8 cellular contexts compared by ENCODE assay signal in the genomic region with DNA sequence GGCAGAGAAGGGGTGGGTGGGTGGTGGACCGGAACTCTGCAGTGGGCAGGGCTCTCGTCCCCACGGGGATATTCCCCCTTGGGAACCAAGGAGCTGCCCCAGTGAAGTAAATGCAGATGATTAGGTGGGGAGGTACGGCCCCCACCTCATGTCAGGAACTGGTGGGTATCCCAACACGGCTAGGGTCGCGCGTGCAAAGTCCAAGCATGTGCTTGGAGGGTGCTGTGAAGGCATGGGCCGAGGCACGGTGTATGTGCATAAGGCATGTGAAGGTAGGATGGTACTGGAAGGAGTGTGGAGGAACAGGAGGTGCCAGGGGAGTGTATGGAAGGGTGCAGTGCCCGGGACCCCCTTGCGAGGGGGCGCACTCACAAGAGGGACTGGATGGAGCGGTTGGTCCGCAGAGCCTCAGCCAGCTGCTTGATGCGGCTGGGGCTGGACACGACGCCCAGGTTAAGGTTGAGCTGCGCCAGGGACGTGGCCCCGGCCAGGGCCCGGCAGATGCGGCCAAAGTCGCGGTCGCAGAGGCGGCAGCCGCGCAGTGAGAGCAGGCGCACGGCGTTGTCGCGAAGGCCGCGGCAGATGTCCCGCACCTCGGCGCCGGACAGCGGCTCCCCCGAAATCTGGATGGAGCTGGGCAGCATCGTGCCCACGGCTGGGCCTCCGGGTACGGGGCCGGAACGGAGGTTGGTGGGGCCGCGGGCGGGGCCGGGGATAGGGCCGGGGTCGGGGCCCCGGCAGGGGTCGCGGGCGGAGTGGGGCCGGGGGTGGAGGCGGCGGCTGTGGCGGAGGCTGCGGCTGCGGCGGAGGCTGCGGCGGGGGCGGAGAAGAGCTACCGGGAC.
DNase-seq lines count a peak whose midpoint lies in the region; ATAC-seq and TF ChIP-seq lines count a peak whose summit lies in the region.

No MANE protein-coding gene starts in this region.

- no peak for DNase-seq in GM12864 (ENCODE audit: low read depth)
- no peak for DNase-seq in cardiac fibroblast (ENCODE audit: low read depth in 2 of 2)
- DNase-seq in NCI-H2081 treated with DMSO at 0.1 percent for 48 hours (lab: John Stamatoyannopoulos, UW): no peak
- DNase-seq in SIG-M5 (lab: John Stamatoyannopoulos, UW): no peak
- no peak for DNase-seq in kidney glomerular epithelial cell (lab: John Stamatoyannopoulos, UW)

- TF ChIP-seq CTCF in GM12864 (IDR thresholded peaks at IDR 0.05; ENCODE audit: low read depth, low read length, missing control alignments) (no peak), cardiac fibroblast (IDR thresholded peaks at IDR 0.05; ENCODE audit: low read depth, low read length) (no peak)

- H3K27me3 ChIP-seq in HUES48 (ENCODE audit: control insufficient read depth, insufficient read depth, low read length) (peaks cover 29% of the 10 kb centered on the region), muscle layer of colon (ENCODE audit: control insufficient read depth in 1 of 2, insufficient read depth in 2 of 2, low read length in 2 of 2) (peaks cover 0 to 13% of the 10 kb centered on the region in 2 donors)

- ATAC-seq in HG02938 (IDR thresholded peaks at IDR 0.05; ENCODE audit: unreplicated experiment): no peak

- H3K4me1 ChIP-seq in HUES48 (ENCODE audit: control insufficient read depth, insufficient read depth, low read length) (peaks cover 18% of the 10 kb centered on the region; the same call in 1 of the 2 replicates), muscle layer of colon (ENCODE audit: insufficient read depth, low read length) (peaks cover 19% of the 10 kb centered on the region)

- H3K27ac ChIP-seq in HUES48 (ENCODE audit: low read depth, low read length): no peak overlapping the region
- H3K27ac ChIP-seq in muscle layer of colon (ENCODE audit: low read depth, low read length): peak overlapping the region; percentile 52

- H3K4me3 ChIP-seq in GM12864 (ENCODE audit: low read depth, low read length): peak overlapping the region; percentile 57
- peak overlapping the region; percentile 60 for H3K4me3 ChIP-seq in HUES48 (ENCODE audit: low read depth, low read length)
- H3K4me3 ChIP-seq in cardiac fibroblast (replicated peaks in 1 of 2; ENCODE audit: low read depth in 2 of 2, low read length in 2 of 2): peak overlapping the region; percentile 40 to 60
- H3K4me3 ChIP-seq in muscle layer of colon (ENCODE audit: low read depth in 1 of 2, low read length in 2 of 2): peak overlapping the region; percentile 38 to 74

- H3K9ac ChIP-seq in HUES48 (ENCODE audit: low read depth, low read length) (no peak overlapping the region), muscle layer of colon (ENCODE audit: low read length) (no peak overlapping the region)

- H3K36me3 ChIP-seq in HUES48 (ENCODE audit: control insufficient read depth, insufficient read depth, low read length) (peaks cover 52% of the 10 kb centered on the region), muscle layer of colon (ENCODE audit: insufficient read depth, low read length) (peaks cover 43% of the 10 kb centered on the region)

- H3K9me3 ChIP-seq in HUES48 (ENCODE audit: control insufficient read depth, insufficient read depth, low read length): no peaks in the 10 kb centered on the region
- H3K9me3 ChIP-seq in muscle layer of colon (ENCODE audit: low read length): no peaks in the 10 kb centered on the region
